Comparison of ENCODE assay signal across 7 cellular contexts in genomic region chr6:145633981-145634627, GRCh38.
DNase-seq lines count a peak whose midpoint lies in the region; ATAC-seq and TF ChIP-seq lines count a peak whose summit lies in the region.

No MANE protein-coding gene starts in this region.

- no peak for TF ChIP-seq POLR2A in adrenal gland (IDR thresholded peaks at IDR 0.05)

- 47 to 54% (median 48%) methylated on average over 11 of the region's 11 CpGs for WGBS in adrenal gland, 4 donors

- ATAC-seq in GM18499 (IDR thresholded peaks at IDR 0.05; ENCODE audit: insufficient read depth, unreplicated experiment): peak; percentile 80
- ATAC-seq in HG02759 (IDR thresholded peaks at IDR 0.05; ENCODE audit: unreplicated experiment): peak; percentile 96
- peak; percentile 81 for ATAC-seq in sciatic nerve

- intact Hi-C loops in adrenal gland (cut with DNase I) (no loop called here), sciatic nerve (cut with DNase I) (no loop called here)

- TF ChIP-seq CTCF in adrenal gland (IDR thresholded peaks at IDR 0.05) (peak; percentile 69 to 91 (median 78)), right atrium auricular region (IDR thresholded peaks at IDR 0.05) (peak; percentile 84 to 86)

- DNase-seq in NCI-H1092 (lab: John Stamatoyannopoulos, UW) (peak; percentile 79), SW480 (ENCODE audit: low spot score) (peak; percentile 61), adrenal gland (peak; percentile 78 to 94 (median 87)), right atrium auricular region (ENCODE audit: low spot score) (peak; percentile 79), sciatic nerve (ENCODE audit: low spot score) (peak; percentile 94)

- H3K4me1 ChIP-seq in adrenal gland (replicated peaks in 1 of 2): no peaks in the 10 kb centered on the region
- H3K4me1 ChIP-seq in right atrium auricular region: peaks cover 0 to 11% of the 10 kb centered on the region in 2 donors

- H3K36me3 ChIP-seq in adrenal gland (replicated peaks in 1 of 2): no peaks in the 10 kb centered on the region
- H3K36me3 ChIP-seq in right atrium auricular region: no peaks in the 10 kb centered on the region

- no peaks in the 10 kb centered on the region for H3K27me3 ChIP-seq in adrenal gland
- no peaks in the 10 kb centered on the region for H3K27me3 ChIP-seq in right atrium auricular region

- no peak overlapping the region for H3K4me3 ChIP-seq in adrenal gland
- no peak overlapping the region for H3K4me3 ChIP-seq in right atrium auricular region

- H3K27ac ChIP-seq in adrenal gland: no peak overlapping the region
- H3K27ac ChIP-seq in right atrium auricular region: no peak overlapping the region

- H3K9me3 ChIP-seq in adrenal gland (replicated peaks in 1 of 3): no peaks in the 10 kb centered on the region
- H3K9me3 ChIP-seq in right atrium auricular region: no peaks in the 10 kb centered on the region
